ENCODE assay signal across 20 cellular contexts in genomic region chr4:31575504-31575903, GRCh38.
DNase-seq lines count a peak whose midpoint lies in the region; ATAC-seq and TF ChIP-seq lines count a peak whose summit lies in the region.
"Had no signal": no experiment of that assay in that cellular context is flagged by ENCODE, and none has a peak within 500 bp of the region (broad histone marks: within the 10 kb centered on the region; RNA-seq: fewer than 3 reads in every experiment).

No MANE protein-coding gene starts in this region.

- intact Hi-C loops in lower lobe of right lung (cut with DNase I), result no loop called here
- intact Hi-C loops in Right ventricle myocardium inferior (cut with DNase I), result no loop called here

- no peak overlapping the region for H3K4me2 ChIP-seq in SU-DHL-6 (ENCODE audit: low read depth, low read length, poor library complexity, severe bottlenecking)

- in situ Hi-C loops in HAP-1 (cut with MboI; ENCODE audit: low sequenced_read_pairs), result no loop called here

- peak overlapping the region; percentile 40 for H2AFZ ChIP-seq in SU-DHL-6 (ENCODE audit: low read depth, low read length, severe bottlenecking)
- H2AFZ ChIP-seq: GM23248 had no signal

- TF ChIP-seq CTCF in SU-DHL-6 (IDR thresholded peaks at IDR 0.05; ENCODE audit: insufficient read depth, low read length, poor library complexity, severe bottlenecking), result no peak
- no peak for TF ChIP-seq CTCF in lower lobe of right lung (IDR thresholded peaks at IDR 0.05)

- no peaks in the 10 kb centered on the region for H3K36me3 ChIP-seq in HAP-1 (replicated peaks)
- H3K36me3 ChIP-seq in SU-DHL-6 (ENCODE audit: low read length), result no peaks in the 10 kb centered on the region
- H3K36me3 ChIP-seq in lower lobe of right lung, result no peaks in the 10 kb centered on the region
- H3K36me3 ChIP-seq: BE2C had no signal

- no peaks in the 10 kb centered on the region for H3F3A ChIP-seq in SU-DHL-6 (ENCODE audit: insufficient read depth)

- no peaks in the 10 kb centered on the region for H4K20me1 ChIP-seq in SU-DHL-6 (ENCODE audit: low read depth, low read length)

- H3K27ac ChIP-seq in SU-DHL-6 (ENCODE audit: low read depth, low read length) (no peak overlapping the region), lower lobe of right lung (no peak overlapping the region)
- H3K27ac ChIP-seq: GM23248 had no signal

- no peaks in the 10 kb centered on the region for H3K79me2 ChIP-seq in SU-DHL-6 (ENCODE audit: insufficient read depth, low read length)

- no peaks in the 10 kb centered on the region; the same call in 1 of the 2 replicates for H3K4me1 ChIP-seq in HAP-1
- H3K4me1 ChIP-seq in lower lobe of right lung, result no peaks in the 10 kb centered on the region
- H3K4me1 ChIP-seq: BE2C had no signal

- H3K9me3 ChIP-seq in HAP-1, result no peaks in the 10 kb centered on the region
- H3K9me3 ChIP-seq in SU-DHL-6 (ENCODE audit: insufficient read depth, low read length), result 0 out of 2 replicates have a peak, but pooled peaks cover 4% of the 10 kb centered on the region
- H3K9me3 ChIP-seq in lower lobe of right lung, result no peaks in the 10 kb centered on the region
- H3K9me3 ChIP-seq: BE2C had no signal

- no peak overlapping the region for H3K9ac ChIP-seq in SU-DHL-6 (ENCODE audit: low read length)
- H3K9ac ChIP-seq: GM23248 had no signal

- H3K9me2 ChIP-seq in SU-DHL-6 (replicated peaks; ENCODE audit: insufficient read depth, low read length), result no peaks in the 10 kb centered on the region

- H3K27me3 ChIP-seq in HAP-1 (ENCODE audit: low read depth) (no peaks in the 10 kb centered on the region), SU-DHL-6 (ENCODE audit: low read length) (no peaks in the 10 kb centered on the region), lower lobe of right lung (ENCODE audit: low read depth) (no peaks in the 10 kb centered on the region)
- H3K27me3 ChIP-seq: BE2C had no signal

- ATAC-seq in lower lobe of right lung (no peak), Right ventricle myocardium inferior (no peak)
- ATAC-seq: GM12878 had no signal

- H3K4me3 ChIP-seq in HAP-1 (no peak overlapping the region), SU-DHL-6 (ENCODE audit: insufficient read depth, low read length, poor library complexity, severe bottlenecking) (no peak overlapping the region), lower lobe of right lung (no peak overlapping the region)
- H3K4me3 ChIP-seq: GM12878, GM23248 had no signal

- DNase-seq in H4 (ENCODE audit: low spot score) (peak; percentile 9), HAP-1 (ENCODE audit: low spot score in 2 of 2) (peak; percentile 62 to 64), iPS-NIHi11 (ENCODE audit: low spot score) (peak; percentile 10), lower lobe of right lung (no peak), Right ventricle myocardium inferior (ENCODE audit: missing footprints) (no peak), HPDE6-E6E7 (ENCODE audit: extremely low spot score) (no peak)
- DNase-seq: ACHN; BE2C; C1 segment of cervical spinal cord; CD4-positive, CD25-positive, alpha-beta regulatory T cell; CD8-positive, alpha-beta memory T cell; COR-L47; DMS 273 treated with DMSO at 0.1 percent for 48 hours; DMS53; DND-41; EL; GM23248; H9 had no signal

Comparison
In these comparisons a context has a peak if more than half of its experiments do, and no peak if none do; other contexts are left out.
1. DNase-seq: peak in H4 (single experiment), HAP-1 (2 of 2) and iPS-NIHi11 (single experiment); none in lower lobe of right lung (single experiment), Right ventricle myocardium inferior (single experiment) and HPDE6-E6E7 (single experiment).